Comparison of ENCODE assay signal across 9 cellular contexts in the genomic region with DNA sequence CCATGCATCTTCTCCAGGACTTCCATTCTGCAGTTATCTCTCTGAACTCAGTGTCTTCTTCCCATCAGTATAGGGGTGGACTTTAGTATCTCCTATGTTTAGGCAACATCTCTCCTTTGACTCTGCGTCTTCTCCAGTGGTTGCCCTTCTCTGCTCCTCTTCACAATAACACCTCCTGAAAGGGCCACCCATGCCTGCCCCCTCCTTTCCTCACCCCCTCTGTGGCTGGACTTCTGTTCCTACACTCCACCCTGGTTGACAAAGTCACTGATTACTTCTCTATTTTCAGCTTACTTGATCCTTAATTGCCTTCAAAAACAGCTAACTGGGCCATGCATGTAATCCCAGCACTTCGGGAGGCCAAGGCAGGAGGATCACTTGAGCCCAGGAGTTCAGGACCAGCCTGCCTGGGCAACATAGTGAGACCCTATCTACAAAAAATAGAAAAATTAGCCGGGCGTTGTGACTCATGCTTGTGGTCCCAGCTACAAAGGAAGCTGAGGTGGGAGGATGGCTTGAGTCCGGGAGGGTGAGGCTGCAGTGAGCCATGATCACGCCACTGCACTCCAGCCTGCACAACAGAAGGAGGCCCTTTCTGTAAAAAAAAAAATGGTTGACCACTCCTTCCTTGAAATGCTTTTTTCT. TPM values are rescaled to one million over a fixed set of nuclear protein-coding genes. Genes with fewer than 3 reads are reported as not detected.
DNase-seq lines count a peak whose midpoint lies in the region; ATAC-seq and TF ChIP-seq lines count a peak whose summit lies in the region.
"Had no signal": no experiment of that assay in that cellular context is flagged by ENCODE, and none has a peak within 500 bp of the region (broad histone marks: within the 10 kb centered on the region; RNA-seq: fewer than 3 reads in every experiment).

No MANE protein-coding gene starts in this region.

- H3K27ac Mint-ChIP-seq in CD4-positive, alpha-beta memory T cell = peak overlapping the region in 6 of 7 donors; percentile 47 to 91 (median 73)
- H3K27ac Mint-ChIP-seq in activated T-helper 1 cell treated with anti-CD3 and anti-CD28 coated beads, Interleukin-12 subunit alpha, Interleukin-12 subunit beta, Interleukin-2, Interleukin-4 antibody, amounts not matched to agents 30 ng/mL and 10 ng/mL and 1 ng/mL, durations not matched to agents 14 hours and 24 hours and 36 hours = peak overlapping the region; percentile 40

- no peak overlapping the region for H3K4me3 ChIP-seq in CD4-positive, alpha-beta memory T cell (ENCODE audit: low read length in 2 of 2)
- H3K4me3 ChIP-seq in HL-60 (replicated peaks; ENCODE audit: insufficient read depth, low read length) = no peak overlapping the region

- H3K27me3 Mint-ChIP-seq in CD4-positive, alpha-beta memory T cell = no peaks in the 10 kb centered on the region
- no peaks in the 10 kb centered on the region for H3K27me3 Mint-ChIP-seq in activated T-helper 1 cell treated with anti-CD3 and anti-CD28 coated beads, Interleukin-12 subunit alpha, Interleukin-12 subunit beta, Interleukin-2, Interleukin-4 antibody, amounts not matched to agents 30 ng/mL and 10 ng/mL and 1 ng/mL, durations not matched to agents 14 hours and 24 hours and 36 hours (ENCODE audit: insufficient read depth)

- peaks cover 48 to 69% of the 10 kb centered on the region in 2 donors for H3K36me3 Mint-ChIP-seq in CD4-positive, alpha-beta memory T cell
- peaks cover 54% of the 10 kb centered on the region for H3K36me3 Mint-ChIP-seq in activated T-helper 1 cell treated with anti-CD3 and anti-CD28 coated beads, Interleukin-12 subunit alpha, Interleukin-12 subunit beta, Interleukin-2, Interleukin-4 antibody, amounts not matched to agents 30 ng/mL and 10 ng/mL and 1 ng/mL, durations not matched to agents 14 hours and 24 hours and 36 hours (ENCODE audit: low read depth)

- no peak for ATAC-seq in left lobe of liver

- peaks cover 45% of the 10 kb centered on the region for H3K36me3 ChIP-seq in CD4-positive, alpha-beta memory T cell (ENCODE audit: insufficient read depth, low read length)

- peak overlapping the region in 5 of 8 donors; percentile 15 to 71 (median 35) for H3K4me3 Mint-ChIP-seq in CD4-positive, alpha-beta memory T cell
- peak overlapping the region; percentile 23 for H3K4me3 Mint-ChIP-seq in activated T-helper 1 cell treated with anti-CD3 and anti-CD28 coated beads, Interleukin-12 subunit alpha, Interleukin-12 subunit beta, Interleukin-2, Interleukin-4 antibody, amounts not matched to agents 30 ng/mL and 10 ng/mL and 1 ng/mL, durations not matched to agents 14 hours and 24 hours and 36 hours

- no peak for DNase-seq in CD4-positive, alpha-beta memory T cell
- DNase-seq in HL-60 (ENCODE audit: low read depth in 1 of 2, low spot score in 1 of 2) (peak in 1 of 2 experiments; percentile 71), left lobe of liver (ENCODE audit: low spot score) (peak; percentile 18), DMS 273 treated with DMSO at 0.1 percent for 48 hours (lab: John Stamatoyannopoulos, UW) (no peak), NCI-H2081 (lab: John Stamatoyannopoulos, UW) (no peak), SHP77 (lab: John Stamatoyannopoulos, UW) (no peak), NCI-H69 (lab: John Stamatoyannopoulos, UW) (no peak)
- DNase-seq in activated T-helper 1 cell treated with anti-CD3 and anti-CD28 coated beads, Interleukin-12 subunit alpha, Interleukin-12 subunit beta, Interleukin-2, Interleukin-4 antibody, amounts not matched to agents 30 ng/mL and 10 ng/mL and 1 ng/mL, durations not matched to agents 14 hours and 24 hours and 36 hours (ENCODE audit: low spot score) = no peak
- DNase-seq: NCI-H748 treated with DMSO at 0.1 percent for 48 hours had no signal

- H3K9me3 ChIP-seq in CD4-positive, alpha-beta memory T cell (ENCODE audit: control insufficient read depth in 1 of 2, low read length in 2 of 2) = no peaks in the 10 kb centered on the region

- CTCF ChIA-PET in CD4-positive, alpha-beta memory T cell (lab: Charles Lee; ENCODE audit: partially characterized antibody) = interaction anchor here (0.9 to 4.1 kb wide), 3 partner anchors 13 to 291 kb away, joined by 3 to 16 read pairs (median 4); no protein-coding TSS in a partner anchor

- POLR2A ChIA-PET in CD4-positive, alpha-beta memory T cell (lab: Charles Lee; ENCODE audit: partially characterized antibody) = interaction anchor here (1.3 to 1.4 kb wide), 2 partner anchors 12 to 96 kb away, joined by 3 to 4 read pairs; no protein-coding TSS in a partner anchor

- peaks cover 25 to 46% (median 30%) of the 10 kb centered on the region in 4 donors for H3K4me1 Mint-ChIP-seq in CD4-positive, alpha-beta memory T cell
- peaks cover 31% of the 10 kb centered on the region for H3K4me1 Mint-ChIP-seq in activated T-helper 1 cell treated with anti-CD3 and anti-CD28 coated beads, Interleukin-12 subunit alpha, Interleukin-12 subunit beta, Interleukin-2, Interleukin-4 antibody, amounts not matched to agents 30 ng/mL and 10 ng/mL and 1 ng/mL, durations not matched to agents 14 hours and 24 hours and 36 hours (ENCODE audit: low read depth)

- no peaks in the 10 kb centered on the region for H3K27me3 ChIP-seq in CD4-positive, alpha-beta memory T cell (ENCODE audit: insufficient read depth, low read length)
- H3K27me3 ChIP-seq in HL-60 (ENCODE audit: insufficient read depth, poor library complexity, severe bottlenecking) = no peaks in the 10 kb centered on the region

- no peaks in the 10 kb centered on the region for H3K9me3 Mint-ChIP-seq in CD4-positive, alpha-beta memory T cell
- H3K9me3 Mint-ChIP-seq in activated T-helper 1 cell treated with anti-CD3 and anti-CD28 coated beads, Interleukin-12 subunit alpha, Interleukin-12 subunit beta, Interleukin-2, Interleukin-4 antibody, amounts not matched to agents 30 ng/mL and 10 ng/mL and 1 ng/mL, durations not matched to agents 14 hours and 24 hours and 36 hours = no peaks in the 10 kb centered on the region

- intact Hi-C loops in CD4-positive, alpha-beta memory T cell (cut with micrococcal nuclease) = no loop called here
- intact Hi-C loops in activated T-helper 1 cell treated with anti-CD3 and anti-CD28 coated beads, Interleukin-12 subunit alpha, Interleukin-12 subunit beta, Interleukin-2, Interleukin-4 antibody, amounts not matched to agents 30 ng/mL and 10 ng/mL and 1 ng/mL, durations not matched to agents 14 hours and 24 hours and 36 hours (cut with micrococcal nuclease) = no loop called here

- H3K27ac ChIP-seq in CD4-positive, alpha-beta memory T cell (ENCODE audit: low read depth, low read length) = no peak overlapping the region
- H3K27ac ChIP-seq in HL-60 (replicated peaks) = 0 out of 2 replicates have a peak overlapping the region, but pooled peaks have one; percentile 4

- H3K4me1 ChIP-seq in CD4-positive, alpha-beta memory T cell (ENCODE audit: insufficient read depth, low read length) = peaks cover 19% of the 10 kb centered on the region

- TF ChIP-seq CTCF in HL-60 (IDR thresholded peaks at IDR 0.05; ENCODE audit: insufficient read depth, low read length) = no peak

RNA-seq across cellular contexts. Expression of gene SRGN, which starts 13.7 kb away (rescaled TPM):
- 100 to 1,000 TPM; 122 to 133 TPM for total RNA-seq in CD4-positive, alpha-beta memory T cell
- 100 to 1,000 TPM; 168 to 298 TPM for polyA plus RNA-seq in CD4-positive, alpha-beta memory T cell
- 1,217 and 1,242 TPM in 2 replicates for total RNA-seq in activated T-helper 1 cell treated with anti-CD3 and anti-CD28 coated beads, Interleukin-12 subunit alpha, Interleukin-12 subunit beta, Interleukin-2, Interleukin-4 antibody, amounts not matched to agents 30 ng/mL and 10 ng/mL and 1 ng/mL, durations not matched to agents 14 hours and 24 hours and 36 hours
- 29.1 TPM for total RNA-seq in left lobe of liver

RNA-seq across cellular contexts. Expression of gene VPS26A, which starts 22.4 kb away (rescaled TPM):
- total RNA-seq in CD4-positive, alpha-beta memory T cell = 10 to 100 TPM; 31.7 to 35.9 TPM
- 10 to 100 TPM; 34.7 to 37.4 TPM for polyA plus RNA-seq in CD4-positive, alpha-beta memory T cell
- 24.7 and 24.8 TPM in 2 replicates for total RNA-seq in activated T-helper 1 cell treated with anti-CD3 and anti-CD28 coated beads, Interleukin-12 subunit alpha, Interleukin-12 subunit beta, Interleukin-2, Interleukin-4 antibody, amounts not matched to agents 30 ng/mL and 10 ng/mL and 1 ng/mL, durations not matched to agents 14 hours and 24 hours and 36 hours
- total RNA-seq in left lobe of liver = 15.1 TPM
